In the genomic region with DNA sequence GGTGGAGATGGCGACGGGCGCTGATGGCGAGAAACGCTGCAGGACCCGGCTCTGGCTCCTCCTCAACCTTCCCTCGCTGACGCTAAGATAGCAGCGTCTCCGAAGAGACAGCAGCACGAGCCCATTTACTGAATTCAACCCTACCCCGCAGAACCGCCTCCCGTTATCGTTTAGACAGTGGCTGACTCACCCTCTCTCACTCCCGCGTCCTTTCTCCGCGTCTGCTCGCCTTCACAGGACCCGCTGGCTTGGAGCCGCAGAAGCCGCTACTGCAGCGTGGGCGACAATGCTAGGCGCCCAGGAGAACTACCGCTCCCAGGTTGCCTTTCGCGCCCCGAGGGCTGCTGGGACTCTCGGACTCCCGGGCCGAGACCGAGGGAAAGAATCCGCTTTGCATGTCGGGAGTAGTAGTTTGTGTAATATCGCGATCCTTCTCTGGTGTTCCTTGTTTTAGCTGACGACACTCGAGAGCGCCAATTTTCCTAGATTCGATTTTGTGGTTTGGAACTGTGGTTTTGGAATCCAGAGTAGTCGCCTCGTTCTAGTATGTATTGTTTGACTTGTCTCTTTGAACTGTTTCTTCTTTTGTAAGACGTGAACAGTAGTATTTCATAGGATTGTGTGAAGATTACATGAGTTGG, we compare ENCODE assay signal across 8 cellular contexts. TPM values are rescaled to one million over a fixed set of nuclear protein-coding genes. Genes with fewer than 3 reads are reported as not detected.
DNase-seq lines count a peak whose midpoint lies in the region; ATAC-seq and TF ChIP-seq lines count a peak whose summit lies in the region.

A gene with protein sequence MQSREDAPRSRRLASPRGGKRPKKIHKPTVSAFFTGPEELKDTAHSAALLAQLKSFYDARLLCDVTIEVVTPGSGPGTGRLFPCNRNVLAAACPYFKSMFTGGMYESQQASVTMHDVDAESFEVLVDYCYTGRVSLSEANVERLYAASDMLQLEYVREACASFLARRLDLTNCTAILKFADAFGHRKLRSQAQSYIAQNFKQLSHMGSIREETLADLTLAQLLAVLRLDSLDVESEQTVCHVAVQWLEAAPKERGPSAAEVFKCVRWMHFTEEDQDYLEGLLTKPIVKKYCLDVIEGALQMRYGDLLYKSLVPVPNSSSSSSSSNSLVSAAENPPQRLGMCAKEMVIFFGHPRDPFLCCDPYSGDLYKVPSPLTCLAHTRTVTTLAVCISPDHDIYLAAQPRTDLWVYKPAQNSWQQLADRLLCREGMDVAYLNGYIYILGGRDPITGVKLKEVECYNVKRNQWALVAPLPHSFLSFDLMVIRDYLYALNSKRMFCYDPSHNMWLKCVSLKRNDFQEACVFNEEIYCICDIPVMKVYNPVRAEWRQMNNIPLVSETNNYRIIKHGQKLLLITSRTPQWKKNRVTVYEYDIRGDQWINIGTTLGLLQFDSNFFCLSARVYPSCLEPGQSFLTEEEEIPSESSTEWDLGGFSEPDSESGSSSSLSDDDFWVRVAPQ (minus strand): TSS at position 291 of the 641 bp plus-strand sequence. CDS start 291 bp downstream, outside the sequence.

- DNase-seq in COLO829 (ENCODE audit: low spot score) (peak; percentile 86), HT-29 (ENCODE audit: low spot score) (peak; percentile 100), lung (ENCODE audit: low spot score) (peak; percentile 96)
- DNase-seq in NK-92 treated with Interleukin-12 subunit alpha and Interleukin-12 subunit beta, amount 100 ng/mL, for 24 hours (lab: John Stamatoyannopoulos, UW), result peak; percentile 94
- DNase-seq in activated CD8-positive, alpha-beta memory T cell treated with anti-CD3 and anti-CD28 coated beads for 4 hours (ENCODE audit: low read depth in 2 of 2), result peak; percentile 83 to 92
- peak; percentile 88 for DNase-seq in effector CD8-positive, alpha-beta T cell (lab: John Stamatoyannopoulos, UW)
- DNase-seq in stimulated activated CD4-positive, alpha-beta T cell treated with anti-CD3 and anti-CD28 coated beads, TNF-alpha, amount 100 ng/mL, for 24 hours (ENCODE audit: low read depth in 3 of 3), result peak; percentile 88 to 96 (median 94)

- no peaks in the 10 kb centered on the region for H3K36me3 ChIP-seq in lung (ENCODE audit: control insufficient read depth in 2 of 2, insufficient read depth in 2 of 2, low read length in 2 of 2)

- H3K9me3 ChIP-seq in lung (ENCODE audit: control insufficient read depth in 2 of 2, insufficient read depth in 1 of 2, low read length in 1 of 2), result no peaks in the 10 kb centered on the region

- H3K27ac ChIP-seq in lung (ENCODE audit: low read depth in 1 of 2, low read length in 1 of 2), result peak within 1 kb of the TSS; percentile 90 to 95

- no peak for TF ChIP-seq CTCF in lung (IDR thresholded peaks at IDR 0.05; ENCODE audit: control extremely low read depth, extremely low read depth)

- no peaks in the 10 kb centered on the region for H3K27me3 ChIP-seq in lung (ENCODE audit: control insufficient read depth, insufficient read depth)

- 0% methylated on average over 45 of the region's 45 CpGs for WGBS in lung, 2 donors

- peaks cover 8 to 25% of the 10 kb centered on the region in 2 donors for H3K4me1 ChIP-seq in lung (ENCODE audit: control insufficient read depth in 2 of 2, insufficient read depth in 2 of 2, low read length in 2 of 2)

- H3K4me3 ChIP-seq in lung, result peak within 1 kb of the TSS; percentile 77

- peak; percentile 97 for ATAC-seq in GM21360 (IDR thresholded peaks at IDR 0.05; ENCODE audit: unreplicated experiment)
- ATAC-seq in lung (ENCODE audit: insufficient read depth, low FRiP score), result peak; percentile 97

RNA-seq across cellular contexts. Expression of the gene that starts here (rescaled TPM):
- total RNA-seq in HT-29 (2014; rRNA removed; shearing (Covaris generic)), result 5.6 and 5.8 TPM in 2 replicates
- total RNA-seq in lung, result 10 to 100 TPM in 1 of 2 donors, 1 to 10 TPM in 1; 6.7 to 10.4 TPM
- 1 to 10 TPM; 2.4 to 2.9 TPM for polyA plus RNA-seq in lung

Comparison
In these comparisons a context has a peak if more than half of its experiments do, and no peak if none do; other contexts are left out.
1. Peak in every context shown above with its lines: DNase-seq, ATAC-seq, H3K4me3 ChIP-seq and H3K27ac ChIP-seq.